15 cellular contexts compared by ENCODE assay signal in genomic region chr10:775245-776075, GRCh38.
A peak's percentile ranks its signal among the peaks of the same experiment; 100 is the strongest.
DNase-seq lines count a peak whose midpoint lies in the region; FAIRE-seq and TF ChIP-seq lines count a peak whose summit lies in the region.
"Had no signal": no experiment of that assay in that cellular context is flagged by ENCODE, and none has a peak within 500 bp of the region (broad histone marks: within the 10 kb centered on the region; RNA-seq: fewer than 3 reads in every experiment).

No MANE protein-coding gene starts in this region.

- H3K9ac ChIP-seq in BLaER1 (no peak overlapping the region), neuronal stem cell (ENCODE audit: low read depth, low read length, poor library complexity) (no peak overlapping the region)

- WGBS in neuronal stem cell (ENCODE audit: extremely low coverage in 2 of 2, insufficient read length in 2 of 2, insufficient replicate concordance in 1 of 2), 2 donors, result no CpG with 5 or more reads among the region's 38 CpGs

- no peak for FAIRE-seq in HTR-8/SVneo (lab: Jason Lieb, UNC)
- FAIRE-seq: endometrium had no signal

- no peak overlapping the region for H2BK120ac ChIP-seq in neuronal stem cell (ENCODE audit: low read depth, low read length)

- H3K9me3 ChIP-seq in BLaER1, result peaks cover 20% of the 10 kb centered on the region
- H3K9me3 ChIP-seq in breast epithelium, result no peaks in the 10 kb centered on the region
- H3K9me3 ChIP-seq in neuronal stem cell (replicated peaks in 1 of 2; ENCODE audit: control insufficient read depth in 2 of 2, insufficient read depth in 1 of 2, low read depth in 1 of 2, low read length in 2 of 2), result peaks cover 0 to 3% of the 10 kb centered on the region in 2 donors

- no peaks in the 10 kb centered on the region for H4K20me1 ChIP-seq in BLaER1

- H3K4ac ChIP-seq in neuronal stem cell (ENCODE audit: low read length), result no peak overlapping the region

- no peak overlapping the region for H2BK5ac ChIP-seq in neuronal stem cell (ENCODE audit: low read length)

- no peak overlapping the region for H2AFZ ChIP-seq in neuronal stem cell (ENCODE audit: low read length)

- H3K36me3 ChIP-seq in BLaER1, result no peaks in the 10 kb centered on the region
- H3K36me3 ChIP-seq in breast epithelium, result no peaks in the 10 kb centered on the region
- no peaks in the 10 kb centered on the region for H3K36me3 ChIP-seq in neuronal stem cell (replicated peaks in 1 of 2; ENCODE audit: control insufficient read depth in 2 of 2, insufficient read depth in 2 of 2, low read length in 2 of 2)
- H3K36me3 ChIP-seq: HAP-1 had no signal

- peaks cover 17% of the 10 kb centered on the region for H3K4me1 ChIP-seq in BLaER1
- H3K4me1 ChIP-seq in breast epithelium, result no peaks in the 10 kb centered on the region
- no peaks in the 10 kb centered on the region for H3K4me1 ChIP-seq in neuronal stem cell (ENCODE audit: control insufficient read depth in 2 of 2, insufficient read depth in 1 of 2, low read depth in 1 of 2, low read length in 2 of 2)
- H3K4me1 ChIP-seq: HAP-1 had no signal

- intact Hi-C loops in breast epithelium (cut with DNase I; ENCODE audit: low total_unique reads), result no loop called here

- no peak overlapping the region for H4K8ac ChIP-seq in neuronal stem cell (ENCODE audit: low read depth, low read length)

- H3K27me3 ChIP-seq in BLaER1 (no peaks in the 10 kb centered on the region), breast epithelium (no peaks in the 10 kb centered on the region), neuronal stem cell (ENCODE audit: control insufficient read depth in 3 of 3, insufficient read depth in 3 of 3, low read depth in 1 of 3, low read length in 3 of 3) (no peaks in the 10 kb centered on the region)

- H4K91ac ChIP-seq in neuronal stem cell (ENCODE audit: low read depth, low read length, poor library complexity), result no peak overlapping the region

- H3K14ac ChIP-seq in neuronal stem cell (ENCODE audit: low read length), result peak overlapping the region; percentile 8

- H2BK12ac ChIP-seq in neuronal stem cell (ENCODE audit: low read length), result peak overlapping the region; percentile 63

- no peak for TF ChIP-seq POLR2A in breast epithelium (IDR thresholded peaks at IDR 0.05)

- no peak for TF ChIP-seq CTCF in breast epithelium (IDR thresholded peaks at IDR 0.05)

- H2AK5ac ChIP-seq in neuronal stem cell (ENCODE audit: low read depth, low read length), result no peak overlapping the region

- DNase-seq in HTR-8/SVneo (ENCODE audit: insufficient read length, low spot score), result peak; percentile 65
- DNase-seq in breast epithelium (ENCODE audit: low spot score in 2 of 2), result peak; percentile 46 to 51
- DNase-seq in neuronal stem cell (ENCODE audit: low spot score), result no peak
- no peak for DNase-seq in DMS153 (lab: John Stamatoyannopoulos, UW)
- no peak for DNase-seq in activated CD8-positive, alpha-beta memory T cell treated with anti-CD3 and anti-CD28 coated beads, Interleukin-2, amount 50 U/mL, for 4 hours
- DNase-seq in NCI-H2227 (lab: John Stamatoyannopoulos, UW; ENCODE audit: unreplicated experiment), result no peak
- no peak for DNase-seq in NCI-H2029 (lab: John Stamatoyannopoulos, UW)
- DNase-seq: activated CD4-positive, alpha-beta T cell treated with anti-CD3 and anti-CD28 coated beads for 4 hours; activated naive CD4-positive, alpha-beta T cell treated with anti-CD3 and anti-CD28 coated beads, Interleukin-2, amount 50 U/mL, for 16 hours; NCI-H2107; SIG-M5 had no signal

- no peaks in the 10 kb centered on the region for H3K79me1 ChIP-seq in neuronal stem cell (ENCODE audit: low read depth, low read length)

- H2BK15ac ChIP-seq in neuronal stem cell (ENCODE audit: low read length), result no peak overlapping the region

- H3K4me2 ChIP-seq in BLaER1 (peak overlapping the region; percentile 51), neuronal stem cell (ENCODE audit: insufficient read depth, low read length, poor library complexity, severe bottlenecking) (no peak overlapping the region)

- no peak overlapping the region for H3K23ac ChIP-seq in neuronal stem cell (ENCODE audit: low read depth, low read length, poor library complexity)

- peak overlapping the region; percentile 76 for H3K18ac ChIP-seq in neuronal stem cell (ENCODE audit: low read length)

- H3K4me3 ChIP-seq in BLaER1 (no peak overlapping the region), breast epithelium (no peak overlapping the region), neuronal stem cell (ENCODE audit: low read length in 2 of 2) (no peak overlapping the region)
- H3K4me3 ChIP-seq: HAP-1 had no signal

- H3K27ac ChIP-seq in BLaER1, result no peak overlapping the region
- no peak overlapping the region for H3K27ac ChIP-seq in breast epithelium
- H3K27ac ChIP-seq in neuronal stem cell (replicated peaks; ENCODE audit: low read length), result no peak overlapping the region
- H3K27ac ChIP-seq: HL-60 had no signal

Comparison
In these comparisons a context has a peak if more than half of its experiments do, and no peak if none do; other contexts are left out.
1. DNase-seq: peak in HTR-8/SVneo (single experiment) and breast epithelium (2 of 2); none in neuronal stem cell (single experiment), DMS153 (single experiment), activated CD8-positive, alpha-beta memory T cell treated with anti-CD3 and anti-CD28 coated beads, Interleukin-2, amount 50 U/mL, for 4 hours (single experiment), NCI-H2227 (single experiment) and NCI-H2029 (single experiment).